Comparison of ENCODE assay signal across 8 cellular contexts in genomic region chr11:126307706-126308105, GRCh38. TPM values are rescaled to one million over a fixed set of nuclear protein-coding genes. Genes with fewer than 3 reads are reported as not detected.
DNase-seq lines count a peak whose midpoint lies in the region; ATAC-seq and TF ChIP-seq lines count a peak whose summit lies in the region.

No MANE protein-coding gene starts in this region.

- no peak overlapping the region for H3K9ac ChIP-seq in liver (ENCODE audit: low read depth in 1 of 2, low read length in 2 of 2)

- intact Hi-C loops in Right ventricle myocardium superior (cut with DNase I), result no loop called here

- ATAC-seq in activated CD8-positive, alpha-beta T cell treated with anti-CD3 and anti-CD28 coated beads, Interleukin-2, amount 10 ng/mL, durations not matched to agents 7 days and 5 days, result no peak
- no peak for ATAC-seq in Right ventricle myocardium superior (ENCODE audit: poor library complexity)
- ATAC-seq in T-helper 17 cell, result no peak

- TF ChIP-seq RAD21 in liver (IDR thresholded peaks at IDR 0.05), result peak; percentile 52 to 64

- H3K36me3 ChIP-seq in liver (ENCODE audit: control insufficient read depth in 4 of 4, insufficient read depth in 3 of 4, low read depth in 1 of 4, low read length in 3 of 4), result peaks cover 0 to 3% (median under 1%) of the 10 kb centered on the region in 4 donors

- POLR2A ChIA-PET in activated CD8-positive, alpha-beta T cell treated with anti-CD3 and anti-CD28 coated beads, Interleukin-2, amount 10 ng/mL, durations not matched to agents 7 days and 5 days (lab: Charles Lee), result interaction anchor here (1.0 kb wide), 1 partner anchor 11 kb away, joined by 3 read pairs; no protein-coding TSS in a partner anchor

- no peak overlapping the region for H3K27ac ChIP-seq in liver (ENCODE audit: low read depth in 1 of 2, low read length in 2 of 2)

- H3K4me3 Mint-ChIP-seq in activated CD8-positive, alpha-beta T cell treated with anti-CD3 and anti-CD28 coated beads, Interleukin-2, amount 10 ng/mL, durations not matched to agents 7 days and 5 days, result no peak overlapping the region
- no peak overlapping the region for H3K4me3 Mint-ChIP-seq in T-helper 17 cell

- H3K27me3 ChIP-seq in liver (ENCODE audit: control insufficient read depth in 4 of 4, insufficient read depth in 4 of 4, low read length in 3 of 4), result no peaks in the 10 kb centered on the region

- H3K27me3 Mint-ChIP-seq in activated CD8-positive, alpha-beta T cell treated with anti-CD3 and anti-CD28 coated beads, Interleukin-2, amount 10 ng/mL, durations not matched to agents 7 days and 5 days (ENCODE audit: low read depth), result no peaks in the 10 kb centered on the region
- no peaks in the 10 kb centered on the region for H3K27me3 Mint-ChIP-seq in T-helper 17 cell

- WGBS in liver, result 63% methylated on average over 5 of the region's 5 CpGs

- H3K4me1 ChIP-seq in liver (ENCODE audit: control insufficient read depth in 4 of 4, insufficient read depth in 4 of 4, low read length in 3 of 4), result peaks cover 0 to 18% (median 13%) of the 10 kb centered on the region in 4 donors

- CTCF ChIA-PET in activated CD8-positive, alpha-beta T cell treated with anti-CD3 and anti-CD28 coated beads, Interleukin-2, amount 10 ng/mL, durations not matched to agents 7 days and 5 days (lab: Charles Lee), result interaction anchor here (1.2 to 9.0 kb wide), 5 partner anchors 8 to 171 kb away, joined by 3 to 80 read pairs (median 14); no protein-coding TSS in a partner anchor

- H3K4me3 ChIP-seq in Jurkat, Clone E6-1 (ENCODE audit: low read length), result no peak overlapping the region
- no peak overlapping the region for H3K4me3 ChIP-seq in liver (ENCODE audit: low read depth in 1 of 3, low read length in 3 of 3)

- H3K27ac Mint-ChIP-seq in activated CD8-positive, alpha-beta T cell treated with anti-CD3 and anti-CD28 coated beads, Interleukin-2, amount 10 ng/mL, durations not matched to agents 7 days and 5 days, result no peak overlapping the region
- H3K27ac Mint-ChIP-seq in T-helper 17 cell, result no peak overlapping the region

- H3K36me3 Mint-ChIP-seq in activated CD8-positive, alpha-beta T cell treated with anti-CD3 and anti-CD28 coated beads, Interleukin-2, amount 10 ng/mL, durations not matched to agents 7 days and 5 days (ENCODE audit: low read depth), result peaks cover 43% of the 10 kb centered on the region
- peaks cover 2% of the 10 kb centered on the region for H3K36me3 Mint-ChIP-seq in T-helper 17 cell (ENCODE audit: low read depth)

- H3K4me1 Mint-ChIP-seq in activated CD8-positive, alpha-beta T cell treated with anti-CD3 and anti-CD28 coated beads, Interleukin-2, amount 10 ng/mL, durations not matched to agents 7 days and 5 days (ENCODE audit: low read depth), result peaks cover 43% of the 10 kb centered on the region
- peaks cover 28% of the 10 kb centered on the region for H3K4me1 Mint-ChIP-seq in T-helper 17 cell

- H3K9me3 Mint-ChIP-seq in activated CD8-positive, alpha-beta T cell treated with anti-CD3 and anti-CD28 coated beads, Interleukin-2, amount 10 ng/mL, durations not matched to agents 7 days and 5 days (ENCODE audit: insufficient read depth), result no peaks in the 10 kb centered on the region

- H3K9me3 ChIP-seq in liver (ENCODE audit: control insufficient read depth in 4 of 4, low read length in 3 of 4) (no peaks in the 10 kb centered on the region), T-helper 17 cell (ENCODE audit: control insufficient read depth, low read length, poor library complexity, severe bottlenecking) (no peaks in the 10 kb centered on the region)

- DNase-seq in EL, result peak; percentile 56
- DNase-seq in Jurkat, Clone E6-1 (ENCODE audit: low read depth, low spot score), result peak; percentile 56
- peak; percentile 50 for DNase-seq in activated CD8-positive, alpha-beta T cell treated with anti-CD3 and anti-CD28 coated beads, Interleukin-2, amount 10 ng/mL, durations not matched to agents 7 days and 5 days
- no peak for DNase-seq in HPDE6-E6E7 (ENCODE audit: extremely low spot score)
- no peak for DNase-seq in stimulated activated naive CD4-positive, alpha-beta T cell (lab: John Stamatoyannopoulos, UW)
- no peak for DNase-seq in Right ventricle myocardium superior
- DNase-seq in T-helper 17 cell, result no peak

- no peak for TF ChIP-seq CTCF in liver (IDR thresholded peaks at IDR 0.05; ENCODE audit: low read depth, low read length, missing input control)

TF ChIP-seq in liver, 16 proteins besides CTCF, POLR2A, EP300 and RAD21 (continues in another document):
- no peak for TF ChIP-seq FOXA1 (IDR thresholded peaks at IDR 0.05)
- TF ChIP-seq RXRA (IDR thresholded peaks at IDR 0.05), result no peak
- TF ChIP-seq TAF1 (conservative IDR thresholded peaks at IDR 0.05), result no peak
- TF ChIP-seq FOXA2 (IDR thresholded peaks at IDR 0.05), result no peak
- no peak for TF ChIP-seq MAX (IDR thresholded peaks at IDR 0.05)
- TF ChIP-seq HNF4G (IDR thresholded peaks at IDR 0.05), result no peak
- TF ChIP-seq JUND (IDR thresholded peaks at IDR 0.05), result no peak
- no peak for TF ChIP-seq ATF3 (IDR thresholded peaks at IDR 0.05)
- TF ChIP-seq HNF4A (conservative IDR thresholded peaks at IDR 0.05), result no peak
- TF ChIP-seq REST (IDR thresholded peaks at IDR 0.05), result no peak
- TF ChIP-seq NR2F2 (IDR thresholded peaks at IDR 0.05), result no peak

RNA-seq across cellular contexts. Expression of gene DCPS, which starts 3.8 kb away (rescaled TPM):
- polyA plus RNA-seq in Jurkat, Clone E6-1 (2012; ENCODE audit: insufficient read depth, insufficient read length), result 54.6 TPM
- 10 to 100 TPM; 21.8 to 22.5 TPM for total RNA-seq in activated CD8-positive, alpha-beta T cell treated with anti-CD3 and anti-CD28 coated beads, Interleukin-2, amount 10 ng/mL, durations not matched to agents 7 days and 5 days
- 10 to 100 TPM in 1 of 2 donors, 1 to 10 TPM in 1; 5.6 to 10.7 TPM for total RNA-seq in liver
- polyA plus RNA-seq in liver, result 10 to 100 TPM; 27.3 to 61.0 TPM
- 10.7 TPM for total RNA-seq in Right ventricle myocardium superior
- 10 to 100 TPM; 12.1 to 14.9 TPM for total RNA-seq in T-helper 17 cell

RNA-seq across cellular contexts. Expression of gene TIRAP, which starts 24.8 kb away (rescaled TPM):
- polyA plus RNA-seq in Jurkat, Clone E6-1 (2012; ENCODE audit: insufficient read depth, insufficient read length), result 4.9 TPM
- 10 to 100 TPM; 15.3 to 15.4 TPM for total RNA-seq in activated CD8-positive, alpha-beta T cell treated with anti-CD3 and anti-CD28 coated beads, Interleukin-2, amount 10 ng/mL, durations not matched to agents 7 days and 5 days
- total RNA-seq in liver, result 1 to 10 TPM; 4.4 to 9.5 TPM
- 1 to 10 TPM; 3.9 to 8.5 TPM for polyA plus RNA-seq in liver
- total RNA-seq in Right ventricle myocardium superior, result 7.2 TPM
- total RNA-seq in T-helper 17 cell, result 10 to 100 TPM; 13.1 to 14.1 TPM

RNA-seq across cellular contexts. Expression of gene FOXRED1, which starts 38.8 kb away (rescaled TPM):
- polyA plus RNA-seq in Jurkat, Clone E6-1 (2012; ENCODE audit: insufficient read depth, insufficient read length), result 67.7 TPM
- total RNA-seq in activated CD8-positive, alpha-beta T cell treated with anti-CD3 and anti-CD28 coated beads, Interleukin-2, amount 10 ng/mL, durations not matched to agents 7 days and 5 days, result 10 to 100 TPM; 46.5 to 50.4 TPM
- total RNA-seq in liver, result 10 to 100 TPM; 24.0 to 38.9 TPM
- polyA plus RNA-seq in liver, result 10 to 100 TPM; 29.5 to 30.2 TPM
- total RNA-seq in Right ventricle myocardium superior, result 30.3 TPM
- total RNA-seq in T-helper 17 cell, result 10 to 100 TPM; 21.7 to 24.9 TPM

RNA-seq across cellular contexts. Expression of gene SRPRA, which starts 39.0 kb away (rescaled TPM):
- 71.6 TPM for polyA plus RNA-seq in Jurkat, Clone E6-1 (2012; ENCODE audit: insufficient read depth, insufficient read length)
- total RNA-seq in activated CD8-positive, alpha-beta T cell treated with anti-CD3 and anti-CD28 coated beads, Interleukin-2, amount 10 ng/mL, durations not matched to agents 7 days and 5 days, result 100 to 1,000 TPM in 1 of 2 experiments, 10 to 100 TPM in 1; 99.0 to 103 TPM
- total RNA-seq in liver (100 to 1,000 TPM in 1 of 2 donors, 10 to 100 TPM in 1; 28.7 to 138 TPM), Right ventricle myocardium superior (57.4 TPM), T-helper 17 cell (100 to 1,000 TPM; 182 to 192 TPM)
- 100 to 1,000 TPM in 1 of 2 donors, 10 to 100 TPM in 1; 66.4 to 143 TPM for polyA plus RNA-seq in liver

RNA-seq across cellular contexts. Expression of gene ST3GAL4, which starts 47.8 kb away (rescaled TPM):
- polyA plus RNA-seq in Jurkat, Clone E6-1 (2012; ENCODE audit: insufficient read depth, insufficient read length), result 22.6 TPM
- 10 to 100 TPM; 10.3 to 11.8 TPM for total RNA-seq in activated CD8-positive, alpha-beta T cell treated with anti-CD3 and anti-CD28 coated beads, Interleukin-2, amount 10 ng/mL, durations not matched to agents 7 days and 5 days
- total RNA-seq in liver (10 to 100 TPM in 1 of 2 donors, 1 to 10 TPM in 1; 7.4 to 18.4 TPM), Right ventricle myocardium superior (36.5 TPM), T-helper 17 cell (1 to 10 TPM; 3.0 to 4.8 TPM)
- polyA plus RNA-seq in liver, result 10 to 100 TPM in 1 of 2 donors, 1 to 10 TPM in 1; 4.5 to 13.7 TPM

Comparison
In these comparisons a context has a peak if more than half of its experiments do, and no peak if none do; other contexts are left out.
1. DNase-seq: peak in EL (single experiment), Jurkat, Clone E6-1 (single experiment) and activated CD8-positive, alpha-beta T cell treated with anti-CD3 and anti-CD28 coated beads, Interleukin-2, amount 10 ng/mL, durations not matched to agents 7 days and 5 days (single experiment); none in HPDE6-E6E7 (single experiment), stimulated activated naive CD4-positive, alpha-beta T cell (0 of 6), Right ventricle myocardium superior (single experiment) and T-helper 17 cell (0 of 3).